In the genomic region with DNA sequence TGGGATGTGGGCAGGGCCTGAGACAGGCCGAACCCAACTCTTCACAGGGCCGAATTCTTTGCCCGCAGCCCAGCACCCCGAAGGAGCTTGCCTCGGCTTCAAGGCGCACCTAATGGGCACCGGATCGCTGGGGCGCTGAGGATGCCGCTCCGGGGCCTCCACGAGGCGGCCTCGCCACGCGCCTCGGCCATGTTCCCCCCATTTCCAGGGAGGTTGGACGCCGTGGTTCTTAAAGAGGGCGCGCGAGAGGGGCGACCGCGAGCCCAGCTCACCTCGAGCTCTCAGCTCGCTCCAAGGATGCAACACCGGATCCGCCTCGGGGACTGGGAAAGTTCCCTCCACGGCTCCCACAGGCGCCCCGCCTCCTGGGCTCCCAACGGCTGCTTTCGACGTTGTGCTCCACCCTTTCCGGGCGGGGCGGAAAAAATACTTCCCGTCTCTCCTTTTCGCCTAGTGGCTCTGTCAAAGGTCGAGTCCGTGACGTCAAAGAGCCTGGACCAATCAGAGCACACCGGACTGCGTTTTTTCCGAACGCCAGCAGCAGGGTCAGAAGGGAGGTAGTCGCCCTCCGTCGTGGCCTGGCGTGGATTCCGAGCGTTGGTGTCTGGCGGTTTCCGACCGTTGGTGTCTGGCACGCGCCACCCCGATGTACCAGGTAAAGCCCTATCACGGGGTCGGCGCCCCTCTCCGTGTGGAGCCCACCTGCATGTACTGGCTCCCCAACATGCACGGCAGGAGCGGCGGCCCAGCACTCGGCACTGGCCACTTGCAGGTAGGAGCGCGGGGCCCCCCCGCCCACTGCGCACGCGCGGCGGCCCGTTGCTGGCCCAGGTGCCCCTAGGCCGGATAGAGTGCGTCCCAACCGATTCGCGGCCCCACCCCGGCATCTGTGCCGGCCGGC, we compare ENCODE assay signal across 1 cellular context.
TF ChIP-seq lines count a peak whose summit lies in the region.

No MANE protein-coding gene starts in this region.

TF ChIP-seq in HEK293, 187 proteins besides CTCF, POLR2A, EP300 and RAD21 (continued from another document and continues in another):
- TF ChIP-seq, protein P1, sequence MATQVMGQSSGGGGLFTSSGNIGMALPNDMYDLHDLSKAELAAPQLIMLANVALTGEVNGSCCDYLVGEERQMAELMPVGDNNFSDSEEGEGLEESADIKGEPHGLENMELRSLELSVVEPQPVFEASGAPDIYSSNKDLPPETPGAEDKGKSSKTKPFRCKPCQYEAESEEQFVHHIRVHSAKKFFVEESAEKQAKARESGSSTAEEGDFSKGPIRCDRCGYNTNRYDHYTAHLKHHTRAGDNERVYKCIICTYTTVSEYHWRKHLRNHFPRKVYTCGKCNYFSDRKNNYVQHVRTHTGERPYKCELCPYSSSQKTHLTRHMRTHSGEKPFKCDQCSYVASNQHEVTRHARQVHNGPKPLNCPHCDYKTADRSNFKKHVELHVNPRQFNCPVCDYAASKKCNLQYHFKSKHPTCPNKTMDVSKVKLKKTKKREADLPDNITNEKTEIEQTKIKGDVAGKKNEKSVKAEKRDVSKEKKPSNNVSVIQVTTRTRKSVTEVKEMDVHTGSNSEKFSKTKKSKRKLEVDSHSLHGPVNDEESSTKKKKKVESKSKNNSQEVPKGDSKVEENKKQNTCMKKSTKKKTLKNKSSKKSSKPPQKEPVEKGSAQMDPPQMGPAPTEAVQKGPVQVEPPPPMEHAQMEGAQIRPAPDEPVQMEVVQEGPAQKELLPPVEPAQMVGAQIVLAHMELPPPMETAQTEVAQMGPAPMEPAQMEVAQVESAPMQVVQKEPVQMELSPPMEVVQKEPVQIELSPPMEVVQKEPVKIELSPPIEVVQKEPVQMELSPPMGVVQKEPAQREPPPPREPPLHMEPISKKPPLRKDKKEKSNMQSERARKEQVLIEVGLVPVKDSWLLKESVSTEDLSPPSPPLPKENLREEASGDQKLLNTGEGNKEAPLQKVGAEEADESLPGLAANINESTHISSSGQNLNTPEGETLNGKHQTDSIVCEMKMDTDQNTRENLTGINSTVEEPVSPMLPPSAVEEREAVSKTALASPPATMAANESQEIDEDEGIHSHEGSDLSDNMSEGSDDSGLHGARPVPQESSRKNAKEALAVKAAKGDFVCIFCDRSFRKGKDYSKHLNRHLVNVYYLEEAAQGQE (tag by site-specific recombination; IDR thresholded peaks at IDR 0.05), result peak; percentile 54
- peak; percentile 40; the same call in 1 of the 2 replicates for TF ChIP-seq ZNF610 (tag by site-specific recombination; IDR thresholded peaks at IDR 0.05; ENCODE audit: borderline replicate concordance)
- TF ChIP-seq, protein P2, sequence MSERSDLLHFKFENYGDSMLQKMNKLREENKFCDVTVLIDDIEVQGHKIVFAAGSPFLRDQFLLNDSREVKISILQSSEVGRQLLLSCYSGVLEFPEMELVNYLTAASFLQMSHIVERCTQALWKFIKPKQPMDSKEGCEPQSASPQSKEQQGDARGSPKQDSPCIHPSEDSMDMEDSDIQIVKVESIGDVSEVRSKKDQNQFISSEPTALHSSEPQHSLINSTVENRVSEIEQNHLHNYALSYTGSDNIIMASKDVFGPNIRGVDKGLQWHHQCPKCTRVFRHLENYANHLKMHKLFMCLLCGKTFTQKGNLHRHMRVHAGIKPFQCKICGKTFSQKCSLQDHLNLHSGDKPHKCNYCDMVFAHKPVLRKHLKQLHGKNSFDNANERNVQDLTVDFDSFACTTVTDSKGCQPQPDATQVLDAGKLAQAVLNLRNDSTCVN (tag by site-specific recombination; optimal IDR thresholded peaks at IDR 0.05), result peak; percentile 79
- TF ChIP-seq, protein P3, sequence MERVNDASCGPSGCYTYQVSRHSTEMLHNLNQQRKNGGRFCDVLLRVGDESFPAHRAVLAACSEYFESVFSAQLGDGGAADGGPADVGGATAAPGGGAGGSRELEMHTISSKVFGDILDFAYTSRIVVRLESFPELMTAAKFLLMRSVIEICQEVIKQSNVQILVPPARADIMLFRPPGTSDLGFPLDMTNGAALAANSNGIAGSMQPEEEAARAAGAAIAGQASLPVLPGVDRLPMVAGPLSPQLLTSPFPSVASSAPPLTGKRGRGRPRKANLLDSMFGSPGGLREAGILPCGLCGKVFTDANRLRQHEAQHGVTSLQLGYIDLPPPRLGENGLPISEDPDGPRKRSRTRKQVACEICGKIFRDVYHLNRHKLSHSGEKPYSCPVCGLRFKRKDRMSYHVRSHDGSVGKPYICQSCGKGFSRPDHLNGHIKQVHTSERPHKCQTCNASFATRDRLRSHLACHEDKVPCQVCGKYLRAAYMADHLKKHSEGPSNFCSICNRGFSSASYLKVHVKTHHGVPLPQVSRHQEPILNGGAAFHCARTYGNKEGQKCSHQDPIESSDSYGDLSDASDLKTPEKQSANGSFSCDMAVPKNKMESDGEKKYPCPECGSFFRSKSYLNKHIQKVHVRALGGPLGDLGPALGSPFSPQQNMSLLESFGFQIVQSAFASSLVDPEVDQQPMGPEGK (tag by site-specific recombination; IDR thresholded peaks at IDR 0.05), result peak; percentile 96
- TF ChIP-seq GLIS2 (tag by site-specific recombination; IDR thresholded peaks at IDR 0.05), result peak; percentile 92
- TF ChIP-seq, protein P4, sequence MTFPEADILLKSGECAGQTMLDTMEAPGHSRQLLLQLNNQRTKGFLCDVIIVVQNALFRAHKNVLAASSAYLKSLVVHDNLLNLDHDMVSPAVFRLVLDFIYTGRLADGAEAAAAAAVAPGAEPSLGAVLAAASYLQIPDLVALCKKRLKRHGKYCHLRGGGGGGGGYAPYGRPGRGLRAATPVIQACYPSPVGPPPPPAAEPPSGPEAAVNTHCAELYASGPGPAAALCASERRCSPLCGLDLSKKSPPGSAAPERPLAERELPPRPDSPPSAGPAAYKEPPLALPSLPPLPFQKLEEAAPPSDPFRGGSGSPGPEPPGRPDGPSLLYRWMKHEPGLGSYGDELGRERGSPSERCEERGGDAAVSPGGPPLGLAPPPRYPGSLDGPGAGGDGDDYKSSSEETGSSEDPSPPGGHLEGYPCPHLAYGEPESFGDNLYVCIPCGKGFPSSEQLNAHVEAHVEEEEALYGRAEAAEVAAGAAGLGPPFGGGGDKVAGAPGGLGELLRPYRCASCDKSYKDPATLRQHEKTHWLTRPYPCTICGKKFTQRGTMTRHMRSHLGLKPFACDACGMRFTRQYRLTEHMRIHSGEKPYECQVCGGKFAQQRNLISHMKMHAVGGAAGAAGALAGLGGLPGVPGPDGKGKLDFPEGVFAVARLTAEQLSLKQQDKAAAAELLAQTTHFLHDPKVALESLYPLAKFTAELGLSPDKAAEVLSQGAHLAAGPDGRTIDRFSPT (tag by site-specific recombination; IDR thresholded peaks at IDR 0.05), result peak; percentile 71; the same call in 1 of the 2 replicates
- TF ChIP-seq ZEB2 (tag by site-specific recombination; IDR thresholded peaks at IDR 0.05), result peak; percentile 98
- TF ChIP-seq SP2 (tag by site-specific recombination; IDR thresholded peaks at IDR 0.05), result peak; percentile 95
- TF ChIP-seq, protein P5, sequence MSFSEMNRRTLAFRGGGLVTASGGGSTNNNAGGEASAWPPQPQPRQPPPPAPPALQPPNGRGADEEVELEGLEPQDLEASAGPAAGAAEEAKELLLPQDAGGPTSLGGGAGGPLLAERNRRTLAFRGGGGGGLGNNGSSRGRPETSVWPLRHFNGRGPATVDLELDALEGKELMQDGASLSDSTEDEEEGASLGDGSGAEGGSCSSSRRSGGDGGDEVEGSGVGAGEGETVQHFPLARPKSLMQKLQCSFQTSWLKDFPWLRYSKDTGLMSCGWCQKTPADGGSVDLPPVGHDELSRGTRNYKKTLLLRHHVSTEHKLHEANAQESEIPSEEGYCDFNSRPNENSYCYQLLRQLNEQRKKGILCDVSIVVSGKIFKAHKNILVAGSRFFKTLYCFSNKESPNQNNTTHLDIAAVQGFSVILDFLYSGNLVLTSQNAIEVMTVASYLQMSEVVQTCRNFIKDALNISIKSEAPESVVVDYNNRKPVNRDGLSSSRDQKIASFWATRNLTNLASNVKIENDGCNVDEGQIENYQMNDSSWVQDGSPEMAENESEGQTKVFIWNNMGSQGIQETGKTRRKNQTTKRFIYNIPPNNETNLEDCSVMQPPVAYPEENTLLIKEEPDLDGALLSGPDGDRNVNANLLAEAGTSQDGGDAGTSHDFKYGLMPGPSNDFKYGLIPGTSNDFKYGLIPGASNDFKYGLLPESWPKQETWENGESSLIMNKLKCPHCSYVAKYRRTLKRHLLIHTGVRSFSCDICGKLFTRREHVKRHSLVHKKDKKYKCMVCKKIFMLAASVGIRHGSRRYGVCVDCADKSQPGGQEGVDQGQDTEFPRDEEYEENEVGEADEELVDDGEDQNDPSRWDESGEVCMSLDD (tag by site-specific recombination; IDR thresholded peaks at IDR 0.05), result peak; percentile 64; the same call in 1 of the 2 replicates
- TF ChIP-seq KLF9 (tag by site-specific recombination; IDR thresholded peaks at IDR 0.05; ENCODE audit: low read depth), result peak; percentile 57
- peak; percentile 97 for TF ChIP-seq ZNF501 (tag by site-specific recombination; IDR thresholded peaks at IDR 0.05)
- TF ChIP-seq, protein P6, sequence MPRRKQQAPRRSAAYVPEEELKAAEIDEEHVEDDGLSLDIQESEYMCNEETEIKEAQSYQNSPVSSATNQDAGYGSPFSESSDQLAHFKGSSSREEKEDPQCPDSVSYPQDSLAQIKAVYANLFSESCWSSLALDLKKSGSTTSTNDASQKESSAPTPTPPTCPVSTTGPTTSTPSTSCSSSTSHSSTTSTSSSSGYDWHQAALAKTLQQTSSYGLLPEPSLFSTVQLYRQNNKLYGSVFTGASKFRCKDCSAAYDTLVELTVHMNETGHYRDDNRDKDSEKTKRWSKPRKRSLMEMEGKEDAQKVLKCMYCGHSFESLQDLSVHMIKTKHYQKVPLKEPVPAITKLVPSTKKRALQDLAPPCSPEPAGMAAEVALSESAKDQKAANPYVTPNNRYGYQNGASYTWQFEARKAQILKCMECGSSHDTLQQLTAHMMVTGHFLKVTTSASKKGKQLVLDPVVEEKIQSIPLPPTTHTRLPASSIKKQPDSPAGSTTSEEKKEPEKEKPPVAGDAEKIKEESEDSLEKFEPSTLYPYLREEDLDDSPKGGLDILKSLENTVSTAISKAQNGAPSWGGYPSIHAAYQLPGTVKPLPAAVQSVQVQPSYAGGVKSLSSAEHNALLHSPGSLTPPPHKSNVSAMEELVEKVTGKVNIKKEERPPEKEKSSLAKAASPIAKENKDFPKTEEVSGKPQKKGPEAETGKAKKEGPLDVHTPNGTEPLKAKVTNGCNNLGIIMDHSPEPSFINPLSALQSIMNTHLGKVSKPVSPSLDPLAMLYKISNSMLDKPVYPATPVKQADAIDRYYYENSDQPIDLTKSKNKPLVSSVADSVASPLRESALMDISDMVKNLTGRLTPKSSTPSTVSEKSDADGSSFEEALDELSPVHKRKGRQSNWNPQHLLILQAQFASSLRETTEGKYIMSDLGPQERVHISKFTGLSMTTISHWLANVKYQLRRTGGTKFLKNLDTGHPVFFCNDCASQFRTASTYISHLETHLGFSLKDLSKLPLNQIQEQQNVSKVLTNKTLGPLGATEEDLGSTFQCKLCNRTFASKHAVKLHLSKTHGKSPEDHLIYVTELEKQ (tag by site-specific recombination; IDR thresholded peaks at IDR 0.05; ENCODE audit: borderline replicate concordance), result peak; percentile 50; the same call in 1 of the 2 replicates
- 0 out of 2 replicates have a peak, but pooled peaks have one; percentile 32 for TF ChIP-seq ZNF366 (tag by site-specific recombination; conservative IDR thresholded peaks at IDR 0.05)
- TF ChIP-seq SP3 (tag by site-specific recombination; IDR thresholded peaks at IDR 0.05), result peak; percentile 82
- TF ChIP-seq, protein P7, sequence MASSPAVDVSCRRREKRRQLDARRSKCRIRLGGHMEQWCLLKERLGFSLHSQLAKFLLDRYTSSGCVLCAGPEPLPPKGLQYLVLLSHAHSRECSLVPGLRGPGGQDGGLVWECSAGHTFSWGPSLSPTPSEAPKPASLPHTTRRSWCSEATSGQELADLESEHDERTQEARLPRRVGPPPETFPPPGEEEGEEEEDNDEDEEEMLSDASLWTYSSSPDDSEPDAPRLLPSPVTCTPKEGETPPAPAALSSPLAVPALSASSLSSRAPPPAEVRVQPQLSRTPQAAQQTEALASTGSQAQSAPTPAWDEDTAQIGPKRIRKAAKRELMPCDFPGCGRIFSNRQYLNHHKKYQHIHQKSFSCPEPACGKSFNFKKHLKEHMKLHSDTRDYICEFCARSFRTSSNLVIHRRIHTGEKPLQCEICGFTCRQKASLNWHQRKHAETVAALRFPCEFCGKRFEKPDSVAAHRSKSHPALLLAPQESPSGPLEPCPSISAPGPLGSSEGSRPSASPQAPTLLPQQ (tag by site-specific recombination; IDR thresholded peaks at IDR 0.05), result peak; percentile 50; the same call in 1 of the 2 replicates
- TF ChIP-seq, protein P8, sequence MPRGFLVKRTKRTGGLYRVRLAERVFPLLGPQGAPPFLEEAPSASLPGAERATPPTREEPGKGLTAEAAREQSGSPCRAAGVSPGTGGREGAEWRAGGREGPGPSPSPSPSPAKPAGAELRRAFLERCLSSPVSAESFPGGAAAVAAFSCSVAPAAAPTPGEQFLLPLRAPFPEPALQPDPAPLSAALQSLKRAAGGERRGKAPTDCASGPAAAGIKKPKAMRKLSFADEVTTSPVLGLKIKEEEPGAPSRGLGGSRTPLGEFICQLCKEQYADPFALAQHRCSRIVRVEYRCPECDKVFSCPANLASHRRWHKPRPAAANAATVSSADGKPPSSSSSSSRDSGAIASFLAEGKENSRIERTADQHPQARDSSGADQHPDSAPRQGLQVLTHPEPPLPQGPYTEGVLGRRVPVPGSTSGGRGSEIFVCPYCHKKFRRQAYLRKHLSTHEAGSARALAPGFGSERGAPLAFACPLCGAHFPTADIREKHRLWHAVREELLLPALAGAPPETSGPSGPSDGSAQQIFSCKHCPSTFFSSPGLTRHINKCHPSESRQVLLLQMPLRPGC (tag by site-specific recombination; IDR thresholded peaks at IDR 0.05), result peak; percentile 40; the same call in 1 of the 2 replicates
- TF ChIP-seq KLF1 (tag by site-specific recombination; IDR thresholded peaks at IDR 0.05), result peak; percentile 77
- TF ChIP-seq ZNF561 (tag by site-specific recombination; IDR thresholded peaks at IDR 0.05; ENCODE audit: borderline replicate concordance), result peak; percentile 83
- TF ChIP-seq ZBTB48 (tag by site-specific recombination; IDR thresholded peaks at IDR 0.05), result peak; percentile 59; the same call in 1 of the 2 replicates
- peak; percentile 42; the same call in 1 of the 2 replicates for TF ChIP-seq ZNF843 (tag by site-specific recombination; IDR thresholded peaks at IDR 0.05)
- TF ChIP-seq WT1 (tag by site-specific recombination; IDR thresholded peaks at IDR 0.05), result peak; percentile 70; the same call in 1 of the 2 replicates
- TF ChIP-seq, protein P9, sequence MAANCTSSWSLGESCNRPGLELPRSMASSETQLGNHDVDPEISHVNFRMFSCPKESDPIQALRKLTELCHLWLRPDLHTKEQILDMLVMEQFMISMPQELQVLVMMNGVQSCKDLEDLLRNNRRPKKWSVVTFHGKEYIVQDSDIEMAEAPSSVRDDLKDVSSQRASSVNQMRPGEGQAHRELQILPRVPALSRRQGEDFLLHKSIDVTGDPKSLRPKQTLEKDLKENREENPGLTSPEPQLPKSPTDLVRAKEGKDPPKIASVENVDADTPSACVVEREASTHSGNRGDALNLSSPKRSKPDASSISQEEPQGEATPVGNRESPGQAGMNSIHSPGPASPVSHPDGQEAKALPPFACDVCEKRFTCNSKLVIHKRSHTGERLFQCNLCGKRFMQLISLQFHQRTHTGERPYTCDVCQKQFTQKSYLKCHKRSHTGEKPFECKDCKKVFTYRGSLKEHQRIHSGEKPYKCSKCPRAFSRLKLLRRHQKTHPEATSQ (tag by site-specific recombination; IDR thresholded peaks at IDR 0.05), result peak; percentile 90; the same call in 1 of the 2 replicates
- peak; percentile 89 for TF ChIP-seq ZBTB21 (tag by site-specific recombination; IDR thresholded peaks at IDR 0.05)
- peak; percentile 95 for TF ChIP-seq ZNF600 (tag by site-specific recombination; IDR thresholded peaks at IDR 0.05)
